Comparison of ENCODE assay signal across 2 cellular contexts in genomic region chr20:37472435-37472834, GRCh38. TPM values are rescaled to one million over a fixed set of nuclear protein-coding genes. Genes with fewer than 3 reads are reported as not detected.
"Had no signal": no experiment of that assay in that cellular context is flagged by ENCODE, and none has a peak within 500 bp of the region (broad histone marks: within the 10 kb centered on the region; RNA-seq: fewer than 3 reads in every experiment).

No MANE protein-coding gene starts in this region.

RNA-seq across cellular contexts. Expression of gene NNAT, which starts 48.6 kb away (rescaled TPM):
- total RNA-seq: G401, GM12878 had no signal
